2 cellular contexts compared by ENCODE assay signal in the genomic region with DNA sequence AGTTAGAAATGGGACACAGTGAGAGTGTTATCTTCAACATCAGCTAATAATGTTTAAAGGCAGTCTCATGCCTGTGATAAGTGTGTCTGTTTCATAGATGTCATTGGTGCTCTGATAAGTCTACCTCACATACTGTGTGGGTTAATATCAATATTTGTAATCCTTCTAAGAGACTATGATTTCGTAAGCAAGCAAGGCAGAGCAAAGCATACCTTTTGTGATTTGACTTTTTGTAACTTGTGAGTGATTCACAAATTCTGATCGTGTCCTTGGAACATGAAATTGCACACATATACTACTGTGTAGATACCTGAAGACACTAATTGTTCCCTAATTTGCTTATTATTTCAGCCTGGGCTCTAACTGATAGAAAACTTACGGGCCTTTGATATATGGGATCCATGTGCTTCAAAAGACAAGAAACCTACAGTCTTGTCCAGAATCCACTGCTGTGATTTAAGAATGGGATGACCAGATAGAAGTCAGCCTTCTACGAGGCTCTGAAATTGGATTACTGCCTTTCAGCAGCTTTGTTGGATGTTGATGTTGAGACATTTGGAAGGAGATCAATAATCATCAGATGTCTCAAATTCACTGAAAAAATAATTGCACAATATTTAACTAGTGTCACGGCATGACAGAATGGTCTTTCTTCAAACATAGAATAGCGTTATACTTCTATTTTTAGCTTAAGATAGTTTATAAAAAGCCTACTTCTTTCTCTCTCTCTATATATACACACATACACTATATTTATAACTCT.
TF ChIP-seq lines count a peak whose summit lies in the region.

No MANE protein-coding gene starts in this region.

TF ChIP-seq in HCT116, 20 proteins besides CTCF, POLR2A, EP300 and RAD21 (continued from another document):
- TF ChIP-seq, protein P1, sequence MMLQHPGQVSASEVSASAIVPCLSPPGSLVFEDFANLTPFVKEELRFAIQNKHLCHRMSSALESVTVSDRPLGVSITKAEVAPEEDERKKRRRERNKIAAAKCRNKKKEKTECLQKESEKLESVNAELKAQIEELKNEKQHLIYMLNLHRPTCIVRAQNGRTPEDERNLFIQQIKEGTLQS (IDR thresholded peaks at IDR 0.05), result no peak
- no peak for TF ChIP-seq JUND (IDR thresholded peaks at IDR 0.05)
- TF ChIP-seq YY1 (IDR thresholded peaks at IDR 0.05; ENCODE audit: extremely low read depth, insufficient replicate concordance, low read depth, low read length), result no peak
- no peak for TF ChIP-seq FOSL1 (IDR thresholded peaks at IDR 0.05; ENCODE audit: low read depth)
- no peak for TF ChIP-seq SP1 (IDR thresholded peaks at IDR 0.05; ENCODE audit: low read depth)
- TF ChIP-seq, protein P2, sequence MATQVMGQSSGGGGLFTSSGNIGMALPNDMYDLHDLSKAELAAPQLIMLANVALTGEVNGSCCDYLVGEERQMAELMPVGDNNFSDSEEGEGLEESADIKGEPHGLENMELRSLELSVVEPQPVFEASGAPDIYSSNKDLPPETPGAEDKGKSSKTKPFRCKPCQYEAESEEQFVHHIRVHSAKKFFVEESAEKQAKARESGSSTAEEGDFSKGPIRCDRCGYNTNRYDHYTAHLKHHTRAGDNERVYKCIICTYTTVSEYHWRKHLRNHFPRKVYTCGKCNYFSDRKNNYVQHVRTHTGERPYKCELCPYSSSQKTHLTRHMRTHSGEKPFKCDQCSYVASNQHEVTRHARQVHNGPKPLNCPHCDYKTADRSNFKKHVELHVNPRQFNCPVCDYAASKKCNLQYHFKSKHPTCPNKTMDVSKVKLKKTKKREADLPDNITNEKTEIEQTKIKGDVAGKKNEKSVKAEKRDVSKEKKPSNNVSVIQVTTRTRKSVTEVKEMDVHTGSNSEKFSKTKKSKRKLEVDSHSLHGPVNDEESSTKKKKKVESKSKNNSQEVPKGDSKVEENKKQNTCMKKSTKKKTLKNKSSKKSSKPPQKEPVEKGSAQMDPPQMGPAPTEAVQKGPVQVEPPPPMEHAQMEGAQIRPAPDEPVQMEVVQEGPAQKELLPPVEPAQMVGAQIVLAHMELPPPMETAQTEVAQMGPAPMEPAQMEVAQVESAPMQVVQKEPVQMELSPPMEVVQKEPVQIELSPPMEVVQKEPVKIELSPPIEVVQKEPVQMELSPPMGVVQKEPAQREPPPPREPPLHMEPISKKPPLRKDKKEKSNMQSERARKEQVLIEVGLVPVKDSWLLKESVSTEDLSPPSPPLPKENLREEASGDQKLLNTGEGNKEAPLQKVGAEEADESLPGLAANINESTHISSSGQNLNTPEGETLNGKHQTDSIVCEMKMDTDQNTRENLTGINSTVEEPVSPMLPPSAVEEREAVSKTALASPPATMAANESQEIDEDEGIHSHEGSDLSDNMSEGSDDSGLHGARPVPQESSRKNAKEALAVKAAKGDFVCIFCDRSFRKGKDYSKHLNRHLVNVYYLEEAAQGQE (IDR thresholded peaks at IDR 0.05; ENCODE audit: low read depth), result no peak
- no peak for TF ChIP-seq POLR2AphosphoS5 (IDR thresholded peaks at IDR 0.05; ENCODE audit: low read depth, low read length)
- no peak for TF ChIP-seq SRF (IDR thresholded peaks at IDR 0.05; ENCODE audit: low read depth)
- TF ChIP-seq TCF7L2 (IDR thresholded peaks at IDR 0.05; ENCODE audit: borderline replicate concordance, extremely low read depth, insufficient read depth, insufficient read length), result no peak
- TF ChIP-seq EGR1 (IDR thresholded peaks at IDR 0.05; ENCODE audit: low read depth), result no peak
- TF ChIP-seq ELF1 (IDR thresholded peaks at IDR 0.05; ENCODE audit: borderline replicate concordance, low read depth), result no peak
- TF ChIP-seq EZH2 (IDR thresholded peaks at IDR 0.05), result no peak
- TF ChIP-seq EZH2phosphoT487 (IDR thresholded peaks at IDR 0.05; ENCODE audit: borderline replicate concordance), result no peak
- TF ChIP-seq CEBPB (IDR thresholded peaks at IDR 0.05; ENCODE audit: low read depth), result no peak

TF ChIP-seq in liver, 16 proteins besides CTCF, POLR2A, EP300 and RAD21 (continued from another document):
- TF ChIP-seq, protein P3, sequence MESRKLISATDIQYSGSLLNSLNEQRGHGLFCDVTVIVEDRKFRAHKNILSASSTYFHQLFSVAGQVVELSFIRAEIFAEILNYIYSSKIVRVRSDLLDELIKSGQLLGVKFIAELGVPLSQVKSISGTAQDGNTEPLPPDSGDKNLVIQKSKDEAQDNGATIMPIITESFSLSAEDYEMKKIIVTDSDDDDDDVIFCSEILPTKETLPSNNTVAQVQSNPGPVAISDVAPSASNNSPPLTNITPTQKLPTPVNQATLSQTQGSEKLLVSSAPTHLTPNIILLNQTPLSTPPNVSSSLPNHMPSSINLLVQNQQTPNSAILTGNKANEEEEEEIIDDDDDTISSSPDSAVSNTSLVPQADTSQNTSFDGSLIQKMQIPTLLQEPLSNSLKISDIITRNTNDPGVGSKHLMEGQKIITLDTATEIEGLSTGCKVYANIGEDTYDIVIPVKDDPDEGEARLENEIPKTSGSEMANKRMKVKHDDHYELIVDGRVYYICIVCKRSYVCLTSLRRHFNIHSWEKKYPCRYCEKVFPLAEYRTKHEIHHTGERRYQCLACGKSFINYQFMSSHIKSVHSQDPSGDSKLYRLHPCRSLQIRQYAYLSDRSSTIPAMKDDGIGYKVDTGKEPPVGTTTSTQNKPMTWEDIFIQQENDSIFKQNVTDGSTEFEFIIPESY (IDR thresholded peaks at IDR 0.05), result no peak
- TF ChIP-seq, protein P2 (IDR thresholded peaks at IDR 0.05), result no peak
- TF ChIP-seq RXRA (IDR thresholded peaks at IDR 0.05) (peak in 1 of 2 donors; percentile 41), SP1 (IDR thresholded peaks at IDR 0.05) (no peak), FOXA1 (IDR thresholded peaks at IDR 0.05) (no peak), FOXA2 (IDR thresholded peaks at IDR 0.05) (peak; percentile 42), YY1 (IDR thresholded peaks at IDR 0.05) (peak; percentile 17), EGR1 (IDR thresholded peaks at IDR 0.05; ENCODE audit: low read depth in 2 of 2) (no peak), GABPA (IDR thresholded peaks at IDR 0.05 in 1 of 2, conservative IDR thresholded peaks at IDR 0.05 in 1 of 2) (no peak), NR2F2 (IDR thresholded peaks at IDR 0.05) (no peak)
- TF ChIP-seq, protein P4, sequence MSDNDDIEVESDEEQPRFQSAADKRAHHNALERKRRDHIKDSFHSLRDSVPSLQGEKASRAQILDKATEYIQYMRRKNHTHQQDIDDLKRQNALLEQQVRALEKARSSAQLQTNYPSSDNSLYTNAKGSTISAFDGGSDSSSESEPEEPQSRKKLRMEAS (IDR thresholded peaks at IDR 0.05), result no peak
TF ChIP-seq in liver: peak in this region for 5.
